ENCODE assay signal across 8 cellular contexts in genomic region chr2:207768168-207768890, GRCh38. TPM values are rescaled to one million over a fixed set of nuclear protein-coding genes. Genes with fewer than 3 reads are reported as not detected.
A peak's percentile ranks its signal among the peaks of the same experiment; 100 is the strongest.
DNase-seq lines count a peak whose midpoint lies in the region; ATAC-seq and TF ChIP-seq lines count a peak whose summit lies in the region.

No MANE protein-coding gene starts in this region.

- H3K27me3 ChIP-seq in NT2/D1 (ENCODE audit: insufficient read depth, insufficient read length) (peaks cover 11% of the 10 kb centered on the region), left ventricle myocardium inferior (ENCODE audit: low read depth) (no peaks in the 10 kb centered on the region)

- peak overlapping the region; percentile 86 for H3K4me3 Mint-ChIP-seq in activated naive CD8-positive, alpha-beta T cell treated with anti-CD3 and anti-CD28 coated beads, Interleukin-2, amount 10 ng/mL, durations not matched to agents 7 days and 5 days

- no peak overlapping the region for H3K27ac Mint-ChIP-seq in activated naive CD8-positive, alpha-beta T cell treated with anti-CD3 and anti-CD28 coated beads, Interleukin-2, amount 10 ng/mL, durations not matched to agents 7 days and 5 days

- DNase-seq in NCI-H524 (lab: John Stamatoyannopoulos, UW) = peak; percentile 37 to 51
- no peak for DNase-seq in NCI-H524 treated with DMSO at 0.1 percent for 48 hours (lab: John Stamatoyannopoulos, UW)
- DNase-seq in NT2/D1 (ENCODE audit: low read depth, low spot score) = no peak
- peak; percentile 56 for DNase-seq in activated naive CD8-positive, alpha-beta T cell treated with anti-CD3 and anti-CD28 coated beads, Interleukin-2, amount 10 ng/mL, durations not matched to agents 7 days and 5 days
- DNase-seq in left ventricle myocardium inferior = peak; percentile 30
- peak; percentile 31 for DNase-seq in renal cortical epithelial cell (ENCODE audit: low read depth)
- DNase-seq in AG08395 (ENCODE audit: low spot score) = no peak

- peaks cover 13% of the 10 kb centered on the region for H3K4me1 Mint-ChIP-seq in activated naive CD8-positive, alpha-beta T cell treated with anti-CD3 and anti-CD28 coated beads, Interleukin-2, amount 10 ng/mL, durations not matched to agents 7 days and 5 days

- intact Hi-C loops in left ventricle myocardium inferior (cut with micrococcal nuclease) = no loop called here

- H3K27me3 Mint-ChIP-seq in activated naive CD8-positive, alpha-beta T cell treated with anti-CD3 and anti-CD28 coated beads, Interleukin-2, amount 10 ng/mL, durations not matched to agents 7 days and 5 days = peaks cover 52% of the 10 kb centered on the region

- ATAC-seq in activated naive CD8-positive, alpha-beta T cell treated with anti-CD3 and anti-CD28 coated beads, Interleukin-2, amount 10 ng/mL, durations not matched to agents 7 days and 5 days (ENCODE audit: low read depth) = no peak
- ATAC-seq in HG02840 (IDR thresholded peaks at IDR 0.05; ENCODE audit: low FRiP score, unreplicated experiment) = no peak

- H3K4me3 ChIP-seq in NT2/D1 (ENCODE audit: insufficient read length, low read depth) (peak overlapping the region; percentile 89), left ventricle myocardium inferior (peak overlapping the region; percentile 92)

- POLR2A ChIA-PET in activated naive CD8-positive, alpha-beta T cell treated with anti-CD3 and anti-CD28 coated beads, Interleukin-2, amount 10 ng/mL, durations not matched to agents 7 days and 5 days (lab: Charles Lee) = no interaction called here

- peaks cover 3% of the 10 kb centered on the region for H3K36me3 Mint-ChIP-seq in activated naive CD8-positive, alpha-beta T cell treated with anti-CD3 and anti-CD28 coated beads, Interleukin-2, amount 10 ng/mL, durations not matched to agents 7 days and 5 days

- peak overlapping the region; percentile 97 for H3K9ac ChIP-seq in NT2/D1 (ENCODE audit: insufficient read length, low read depth)

- no peak for TF ChIP-seq CTCF in left ventricle myocardium inferior (IDR thresholded peaks at IDR 0.05; ENCODE audit: borderline replicate concordance)

- H3K27ac ChIP-seq in left ventricle myocardium inferior (replicated peaks) = peak overlapping the region; percentile 80

- H3K36me3 ChIP-seq in NT2/D1 (ENCODE audit: insufficient read depth, insufficient read length, low read length) (peaks cover 18% of the 10 kb centered on the region), left ventricle myocardium inferior (peaks cover 13% of the 10 kb centered on the region)

- H3K9me3 Mint-ChIP-seq in activated naive CD8-positive, alpha-beta T cell treated with anti-CD3 and anti-CD28 coated beads, Interleukin-2, amount 10 ng/mL, durations not matched to agents 7 days and 5 days = no peaks in the 10 kb centered on the region

- H3K4me1 ChIP-seq in NT2/D1 (ENCODE audit: insufficient read depth, insufficient read length) (peaks cover 21% of the 10 kb centered on the region), left ventricle myocardium inferior (peaks cover 73% of the 10 kb centered on the region)

- H3K9me3 ChIP-seq in NT2/D1 (ENCODE audit: insufficient read depth, low read length) = no peaks in the 10 kb centered on the region
- H3K9me3 ChIP-seq in left ventricle myocardium inferior (replicated peaks) = no peaks in the 10 kb centered on the region

RNA-seq across cellular contexts. Expression of gene FZD5, which starts 1.4 kb away (rescaled TPM):
- total RNA-seq in activated naive CD8-positive, alpha-beta T cell treated with anti-CD3 and anti-CD28 coated beads, Interleukin-2, amount 10 ng/mL, durations not matched to agents 7 days and 5 days = under 1 TPM; 0.40 to 0.50 TPM
- total RNA-seq in left ventricle myocardium inferior (3.2 TPM), renal cortical epithelial cell (7.8 and 15.4 TPM in 2 replicates)

RNA-seq across cellular contexts. Expression of gene CCNYL1, which starts 56.9 kb away (rescaled TPM):
- total RNA-seq in activated naive CD8-positive, alpha-beta T cell treated with anti-CD3 and anti-CD28 coated beads, Interleukin-2, amount 10 ng/mL, durations not matched to agents 7 days and 5 days = 1 to 10 TPM; 6.3 to 8.0 TPM
- total RNA-seq in left ventricle myocardium inferior (7.6 TPM), renal cortical epithelial cell (16.8 and 22.8 TPM in 2 replicates)

Comparison
In these comparisons a context has a peak if more than half of its experiments do, and no peak if none do; other contexts are left out.
1. DNase-seq: peak in NCI-H524 (2 of 2), activated naive CD8-positive, alpha-beta T cell treated with anti-CD3 and anti-CD28 coated beads, Interleukin-2, amount 10 ng/mL, durations not matched to agents 7 days and 5 days (single experiment), left ventricle myocardium inferior (single experiment) and renal cortical epithelial cell (single experiment); none in NCI-H524 treated with DMSO at 0.1 percent for 48 hours (single experiment), NT2/D1 (single experiment) and AG08395 (single experiment).